In genomic region chr3:197795200-197795599, GRCh38 we compare ENCODE assay signal across 16 cellular contexts. TPM values are rescaled to one million over a fixed set of nuclear protein-coding genes. Genes with fewer than 3 reads are reported as not detected.
DNase-seq lines count a peak whose midpoint lies in the region; ATAC-seq, FAIRE-seq and TF ChIP-seq lines count a peak whose summit lies in the region.
"Had no signal": no experiment of that assay in that cellular context is flagged by ENCODE, and none has a peak within 500 bp of the region (broad histone marks: within the 10 kb centered on the region; RNA-seq: fewer than 3 reads in every experiment).

No MANE protein-coding gene starts in this region.

- no peak overlapping the region for H3K27ac ChIP-seq in astrocyte (ENCODE audit: low read depth, low read length)
- H3K27ac ChIP-seq: KMS-11 had no signal

- peak; percentile 57 for DNase-seq in AG09319 (ENCODE audit: extremely low read depth, low read depth)
- peak; percentile 15 for DNase-seq in HuH-7.5 (ENCODE audit: low spot score)
- DNase-seq in astrocyte (ENCODE audit: low read depth), result peak; percentile 29
- DNase-seq in kidney tubule cell (ENCODE audit: low spot score), result peak; percentile 39
- no peak for DNase-seq in HAP-1 (ENCODE audit: low spot score in 2 of 2)
- DNase-seq in NCI-H146 (lab: John Stamatoyannopoulos, UW), result no peak
- DNase-seq: activated CD4-positive, alpha-beta T cell treated with anti-CD3 and anti-CD28 coated beads, Interleukin-2, amount 10 ng/mL, durations not matched to agents 7 days and 5 days; caudate nucleus; foreskin melanocyte; immature natural killer cell; stimulated activated CD4-positive, alpha-beta T cell treated with anti-CD3 and anti-CD28 coated beads, Interleukin-1b, Interleukin-23, amount 100 ng/mL, for 48 hours; T-helper 1 cell had no signal

- H3K9ac ChIP-seq in astrocyte (ENCODE audit: low read length), result no peak overlapping the region
- H3K9ac ChIP-seq: KMS-11 had no signal

- H3K79me2 ChIP-seq in astrocyte (ENCODE audit: insufficient read depth, low read length), result peaks cover 89% of the 10 kb centered on the region

- H3K36me3 ChIP-seq in astrocyte (ENCODE audit: insufficient read depth, low read length) (no peaks in the 10 kb centered on the region), HAP-1 (replicated peaks) (0 out of 2 replicates have a peak, but pooled peaks cover 4% of the 10 kb centered on the region)

- H3K4me2 ChIP-seq in astrocyte (ENCODE audit: low read length), result no peak overlapping the region
- H3K4me2 ChIP-seq: KMS-11 had no signal

- in situ Hi-C loops in HAP-1 (cut with MboI; ENCODE audit: low sequenced_read_pairs), result no loop called here

- no peak overlapping the region for H3K4me3 ChIP-seq in astrocyte (ENCODE audit: insufficient read depth, low read depth, low read length)
- H3K4me3 ChIP-seq in HAP-1, result no peak overlapping the region

- no peaks in the 10 kb centered on the region for H3K36me3 Mint-ChIP-seq in astrocyte (ENCODE audit: low read depth, unreplicated experiment)
- H3K36me3 Mint-ChIP-seq: CD14-positive monocyte, immature natural killer cell had no signal

- no peak overlapping the region for H2AFZ ChIP-seq in astrocyte (ENCODE audit: low read depth, low read length)

- no peak for TF ChIP-seq CTCF in AG09319 (IDR thresholded peaks at IDR 0.05; ENCODE audit: low read depth, low read length)
- TF ChIP-seq CTCF in astrocyte (IDR thresholded peaks at IDR 0.05; ENCODE audit: insufficient read depth, low read depth, low read length), result no peak

- H4K20me1 ChIP-seq in astrocyte (ENCODE audit: insufficient read depth, low read length), result peaks cover 74% of the 10 kb centered on the region

- H3K4me1 ChIP-seq in astrocyte (ENCODE audit: insufficient read depth, low read length), result peaks cover 10% of the 10 kb centered on the region
- H3K4me1 ChIP-seq in HAP-1, result peaks cover 5% of the 10 kb centered on the region

- FAIRE-seq in astrocyte (lab: Jason Lieb, UNC), result no peak

- no peak overlapping the region for H3K27ac Mint-ChIP-seq in astrocyte (ENCODE audit: unreplicated experiment)
- H3K27ac Mint-ChIP-seq: activated CD4-positive, alpha-beta T cell treated with anti-CD3 and anti-CD28 coated beads, Interleukin-2, amount 10 ng/mL, durations not matched to agents 7 days and 5 days had no signal

- H3K9me3 ChIP-seq in astrocyte (ENCODE audit: insufficient read depth, low read depth, low read length) (no peaks in the 10 kb centered on the region), HAP-1 (no peaks in the 10 kb centered on the region)

- H3K27me3 Mint-ChIP-seq in astrocyte (ENCODE audit: low read depth, unreplicated experiment), result no peaks in the 10 kb centered on the region
- H3K27me3 Mint-ChIP-seq: activated CD4-positive, alpha-beta T cell treated with anti-CD3 and anti-CD28 coated beads, Interleukin-2, amount 10 ng/mL, durations not matched to agents 7 days and 5 days had no signal

- no peak overlapping the region for H3K4me3 Mint-ChIP-seq in astrocyte (ENCODE audit: unreplicated experiment)
- H3K4me3 Mint-ChIP-seq: activated CD4-positive, alpha-beta T cell treated with anti-CD3 and anti-CD28 coated beads, Interleukin-2, amount 10 ng/mL, durations not matched to agents 7 days and 5 days; CD14-positive monocyte had no signal

- peaks cover 7% of the 10 kb centered on the region for H3K4me1 Mint-ChIP-seq in astrocyte (ENCODE audit: low read depth, unreplicated experiment)

- H3K27me3 ChIP-seq in astrocyte (ENCODE audit: insufficient read depth, low read length) (no peaks in the 10 kb centered on the region), HAP-1 (ENCODE audit: low read depth) (no peaks in the 10 kb centered on the region)

- ATAC-seq in GM18867 (IDR thresholded peaks at IDR 0.05; ENCODE audit: unreplicated experiment) (no peak), GM19467 (IDR thresholded peaks at IDR 0.05; ENCODE audit: unreplicated experiment) (no peak)

- H3K9me3 Mint-ChIP-seq in astrocyte (ENCODE audit: unreplicated experiment), result no peaks in the 10 kb centered on the region
- H3K9me3 Mint-ChIP-seq: activated CD4-positive, alpha-beta T cell treated with anti-CD3 and anti-CD28 coated beads, Interleukin-2, amount 10 ng/mL, durations not matched to agents 7 days and 5 days; CD14-positive monocyte; immature natural killer cell had no signal

RNA-seq across cellular contexts. Expression of gene LRCH3, which starts 4.1 kb away (rescaled TPM):
- 42.1 and 49.6 TPM in 2 replicates for total RNA-seq in astrocyte

RNA-seq across cellular contexts. Expression of gene FYTTD1, which starts 45.5 kb away (rescaled TPM):
- 82.8 and 89.1 TPM in 2 replicates for total RNA-seq in astrocyte

RNA-seq across cellular contexts. Expression of gene RUBCN, which starts 58.5 kb away (rescaled TPM):
- total RNA-seq in astrocyte, result 21.2 and 28.2 TPM in 2 replicates

Comparison
In these comparisons a context has a peak if more than half of its experiments do, and no peak if none do; other contexts are left out.
1. DNase-seq: peak in AG09319 (single experiment), HuH-7.5 (single experiment), astrocyte (single experiment) and kidney tubule cell (single experiment); none in HAP-1 (0 of 2) and NCI-H146 (single experiment).